27 cellular contexts compared by ENCODE assay signal in genomic region chr21:42499430-42500106, GRCh38. TPM values are rescaled to one million over a fixed set of nuclear protein-coding genes. Genes with fewer than 3 reads are reported as not detected.
DNase-seq lines count a peak whose midpoint lies in the region; ATAC-seq and TF ChIP-seq lines count a peak whose summit lies in the region.
"Had no signal": no experiment of that assay in that cellular context is flagged by ENCODE, and none has a peak within 500 bp of the region (broad histone marks: within the 10 kb centered on the region; RNA-seq: fewer than 3 reads in every experiment).

No MANE protein-coding gene starts in this region.

- H3K4me3 ChIP-seq in HEK293 (ENCODE audit: low read depth, low read length): no peak overlapping the region
- no peak overlapping the region for H3K4me3 ChIP-seq in gastrocnemius medialis
- H3K4me3 ChIP-seq: GM23248, right lobe of liver, SJSA1, tibial artery had no signal

- DNase-seq in DMS 273 (lab: John Stamatoyannopoulos, UW; ENCODE audit: unreplicated experiment): peak; percentile 25
- DNase-seq in DMS 273 treated with DMSO at 0.1 percent for 48 hours (lab: John Stamatoyannopoulos, UW): no peak
- DNase-seq in activated CD8-positive, alpha-beta memory T cell treated with anti-CD3 and anti-CD28 coated beads, Interleukin-2, amount 10 ng/mL, durations not matched to agents 7 days and 5 days: peak; percentile 28
- peak; percentile 57 for DNase-seq in nephron progenitor cell
- DNase-seq in cerebellum (ENCODE audit: low spot score): no peak
- no peak for DNase-seq in T-helper 2 cell
- no peak for DNase-seq in gastrocnemius medialis
- DNase-seq: activated CD4-positive, alpha-beta T cell treated with anti-CD3 and anti-CD28 coated beads, Interleukin-2, amount 50 U/mL, for 1 hour; activated gamma-delta T cell treated with Interleukin-2 at 50 U/mL for 16 hours; activated T-cell treated with anti-CD3 and anti-CD28 coated beads for 4 hours; AML-193; GM23248; left cardiac atrium; NCI-H1092 treated with DMSO at 0.1 percent for 48 hours; NCI-H2107; right lobe of liver had no signal

- H3K36me3 ChIP-seq in HEK293 (ENCODE audit: control insufficient read depth in 2 of 2, insufficient read depth in 1 of 2, low read length in 2 of 2) (no peaks in the 10 kb centered on the region), gastrocnemius medialis (no peaks in the 10 kb centered on the region)
- H3K36me3 ChIP-seq: right lobe of liver, SJSA1, tibial artery had no signal

- no peak for TF ChIP-seq CTCF in HEK293 (tag by site-specific recombination; IDR thresholded peaks at IDR 0.05)
- TF ChIP-seq CTCF in nephron progenitor cell (IDR thresholded peaks at IDR 0.05): no peak
- TF ChIP-seq CTCF in gastrocnemius medialis (IDR thresholded peaks at IDR 0.05 in 4 of 5, conservative IDR thresholded peaks at IDR 0.05 in 1 of 5): no peak

- ATAC-seq in activated CD8-positive, alpha-beta memory T cell treated with anti-CD3 and anti-CD28 coated beads, Interleukin-2, amount 10 ng/mL, durations not matched to agents 7 days and 5 days: no peak
- ATAC-seq in gastrocnemius medialis: no peak
- ATAC-seq: left cardiac atrium; right lobe of liver; stimulated activated naive CD8-positive, alpha-beta T cell treated with anti-CD3 and anti-CD28 coated beads, Interleukin-15, amount 100 ng/mL, for 72 hours had no signal

- no peak overlapping the region for H3K4me3 Mint-ChIP-seq in activated CD8-positive, alpha-beta memory T cell treated with anti-CD3 and anti-CD28 coated beads, Interleukin-2, amount 10 ng/mL, durations not matched to agents 7 days and 5 days
- no peak overlapping the region for H3K4me3 Mint-ChIP-seq in nephron progenitor cell
- H3K4me3 Mint-ChIP-seq: memory B cell; stimulated activated naive CD8-positive, alpha-beta T cell treated with anti-CD3 and anti-CD28 coated beads, Interleukin-15, amount 100 ng/mL, for 72 hours had no signal

- CTCF ChIA-PET in HEK293 (lab: Yijun Ruan, JAX): interaction anchor here (0.8 to 3.3 kb wide), 2 partner anchors 13 to 165 kb away, joined by 3 to 17 read pairs; partner anchors contain the start of gene SLC37A1
- CTCF ChIA-PET in activated CD8-positive, alpha-beta memory T cell treated with anti-CD3 and anti-CD28 coated beads, Interleukin-2, amount 10 ng/mL, durations not matched to agents 7 days and 5 days (lab: Charles Lee): interaction anchor here (1.8 to 2.2 kb wide), 2 partner anchors 12 to 14 kb away, joined by 5 to 6 read pairs; partner anchors contain the start of gene SLC37A1

- H3K27me3 Mint-ChIP-seq in activated CD8-positive, alpha-beta memory T cell treated with anti-CD3 and anti-CD28 coated beads, Interleukin-2, amount 10 ng/mL, durations not matched to agents 7 days and 5 days: peaks cover 13% of the 10 kb centered on the region
- H3K27me3 Mint-ChIP-seq in nephron progenitor cell (ENCODE audit: low read depth, poor library complexity): peaks cover 26% of the 10 kb centered on the region
- H3K27me3 Mint-ChIP-seq: memory B cell; stimulated activated naive CD8-positive, alpha-beta T cell treated with anti-CD3 and anti-CD28 coated beads, Interleukin-15, amount 100 ng/mL, for 72 hours had no signal

- H3K36me3 Mint-ChIP-seq in activated CD8-positive, alpha-beta memory T cell treated with anti-CD3 and anti-CD28 coated beads, Interleukin-2, amount 10 ng/mL, durations not matched to agents 7 days and 5 days: no peaks in the 10 kb centered on the region
- no peaks in the 10 kb centered on the region for H3K36me3 Mint-ChIP-seq in nephron progenitor cell (ENCODE audit: low read depth)
- H3K36me3 Mint-ChIP-seq: brain, memory B cell had no signal

- H3K27ac ChIP-seq in HEK293 (ENCODE audit: extremely low read depth, low read depth, low read length) (no peak overlapping the region), gastrocnemius medialis (no peak overlapping the region)
- H3K27ac ChIP-seq: 22Rv1, GM23248, parathyroid adenoma, right lobe of liver, SJSA1, tibial artery had no signal

- H3K9me3 Mint-ChIP-seq in activated CD8-positive, alpha-beta memory T cell treated with anti-CD3 and anti-CD28 coated beads, Interleukin-2, amount 10 ng/mL, durations not matched to agents 7 days and 5 days (ENCODE audit: low read depth): no peaks in the 10 kb centered on the region
- no peaks in the 10 kb centered on the region for H3K9me3 Mint-ChIP-seq in nephron progenitor cell
- H3K9me3 Mint-ChIP-seq: memory B cell; stimulated activated naive CD8-positive, alpha-beta T cell treated with anti-CD3 and anti-CD28 coated beads, Interleukin-15, amount 100 ng/mL, for 72 hours had no signal

- H3K4me1 ChIP-seq in HEK293 (ENCODE audit: control insufficient read depth, insufficient read depth, low read length) (no peaks in the 10 kb centered on the region), gastrocnemius medialis (peaks cover 0 to 5% of the 10 kb centered on the region in 2 donors)
- H3K4me1 ChIP-seq: parathyroid adenoma had no signal

- intact Hi-C loops in gastrocnemius medialis (cut with DNase I; ENCODE audit: low total_unique reads): no loop called here

- H3K27me3 ChIP-seq in gastrocnemius medialis: no peaks in the 10 kb centered on the region
- H3K27me3 ChIP-seq: right lobe of liver, SJSA1, tibial artery had no signal

- H3K9me3 ChIP-seq in HEK293 (ENCODE audit: control insufficient read depth, insufficient read depth, low read depth, low read length): no peaks in the 10 kb centered on the region
- no peaks in the 10 kb centered on the region for H3K9me3 ChIP-seq in gastrocnemius medialis
- H3K9me3 ChIP-seq: right lobe of liver, SJSA1, tibial artery had no signal

- POLR2A ChIA-PET in HEK293 (lab: Yijun Ruan, JAX): no interaction called here

- in situ Hi-C loops in gastrocnemius medialis (cut with MboI; ENCODE audit: low sequenced_read_pairs in 4 of 4): no loop called here

- no peak overlapping the region for H3K27ac Mint-ChIP-seq in activated CD8-positive, alpha-beta memory T cell treated with anti-CD3 and anti-CD28 coated beads, Interleukin-2, amount 10 ng/mL, durations not matched to agents 7 days and 5 days
- H3K27ac Mint-ChIP-seq in nephron progenitor cell: no peak overlapping the region
- H3K27ac Mint-ChIP-seq: memory B cell had no signal

- no peak for TF ChIP-seq POLR2A in gastrocnemius medialis (IDR thresholded peaks at IDR 0.05)

- peaks cover 27% of the 10 kb centered on the region for H3K4me1 Mint-ChIP-seq in activated CD8-positive, alpha-beta memory T cell treated with anti-CD3 and anti-CD28 coated beads, Interleukin-2, amount 10 ng/mL, durations not matched to agents 7 days and 5 days
- H3K4me1 Mint-ChIP-seq in nephron progenitor cell: peaks cover 24% of the 10 kb centered on the region

TF ChIP-seq in HEK293, 187 proteins besides CTCF, POLR2A, EP300 and RAD21:
- TF ChIP-seq ZNF404 (tag by site-specific recombination; IDR thresholded peaks at IDR 0.05): no peak
- TF ChIP-seq ZNF274 (IDR thresholded peaks at IDR 0.05; ENCODE audit: low read length): no peak
- TF ChIP-seq ZNF274 (tag by site-specific recombination; IDR thresholded peaks at IDR 0.05; ENCODE audit: borderline replicate concordance): no peak
- TF ChIP-seq PRDM10 (tag by site-specific recombination; IDR thresholded peaks at IDR 0.05): peak; percentile 66
- peak; percentile 76; the same call in 1 of the 2 replicates for TF ChIP-seq ZNF76 (tag by site-specific recombination; IDR thresholded peaks at IDR 0.05; ENCODE audit: borderline replicate concordance, low read depth)
- TF ChIP-seq GLIS1 (tag by site-specific recombination; IDR thresholded peaks at IDR 0.05): peak; percentile 64
- 0 out of 2 replicates have a peak, but pooled peaks have one; percentile 11 for TF ChIP-seq EGR2 (tag by site-specific recombination; IDR thresholded peaks at IDR 0.05; ENCODE audit: low read depth)
- TF ChIP-seq ZIC2 (tag by site-specific recombination; IDR thresholded peaks at IDR 0.05): peak; percentile 77

RNA-seq across cellular contexts. Expression of gene RSPH1, which starts 3.5 kb away (rescaled TPM):
- not detected for total RNA-seq in activated CD8-positive, alpha-beta memory T cell treated with anti-CD3 and anti-CD28 coated beads, Interleukin-2, amount 10 ng/mL, durations not matched to agents 7 days and 5 days
- total RNA-seq in cerebellum (2.4 TPM), gastrocnemius medialis (under 1 TPM in 1 of 4 donors, not detected in 3; 0.29 TPM)
- total RNA-seq: left cardiac atrium; LHCN-M2; myocyte; SJSA1; T-helper 1 cell treated with Interleukin-12 subunit alpha and Interleukin-12 subunit beta and Interleukin-4 antibody, amounts not matched to agents 30 ng/mL and 1 ng/mL, for 36 hours had no signal

RNA-seq across cellular contexts. Expression of gene SLC37A1, which starts 14.1 kb away (rescaled TPM):
- total RNA-seq in activated CD8-positive, alpha-beta memory T cell treated with anti-CD3 and anti-CD28 coated beads, Interleukin-2, amount 10 ng/mL, durations not matched to agents 7 days and 5 days: 10 to 100 TPM; 14.0 to 14.8 TPM
- total RNA-seq in cerebellum (24.4 TPM), gastrocnemius medialis (10 to 100 TPM in 2 of 4 donors, 1 to 10 TPM in 2; 8.3 to 16.1 (median 12.4) TPM)
- total RNA-seq: GM23248, LHCN-M2, myocyte had no signal

Comparison
In these comparisons a context has a peak if more than half of its experiments do, and no peak if none do; other contexts are left out.
1. DNase-seq: peak in DMS 273 (single experiment), activated CD8-positive, alpha-beta memory T cell treated with anti-CD3 and anti-CD28 coated beads, Interleukin-2, amount 10 ng/mL, durations not matched to agents 7 days and 5 days (single experiment) and nephron progenitor cell (single experiment); none in DMS 273 treated with DMSO at 0.1 percent for 48 hours (single experiment), cerebellum (single experiment), T-helper 2 cell (0 of 5) and gastrocnemius medialis (0 of 2).